8 cellular contexts compared by ENCODE assay signal in genomic region chr3:142578309-142579223, GRCh38.
DNase-seq lines count a peak whose midpoint lies in the region; FAIRE-seq and TF ChIP-seq lines count a peak whose summit lies in the region.

Gene ATR, minus strand, starts transcription at chr3:142578733. Its CDS starts 29 bp downstream, at chr3:142578704.

- peaks cover 4% of the 10 kb centered on the region for H3K36me3 Mint-ChIP-seq in nephron (ENCODE audit: low read depth)
- peaks cover 22% of the 10 kb centered on the region for H3K36me3 Mint-ChIP-seq in stimulated activated naive CD8-positive, alpha-beta T cell treated with anti-CD3 and anti-CD28 coated beads, Interleukin-15, Interleukin-2, amounts not matched to agents 100 ng/mL and 50 ng/mL, for 24 hours (ENCODE audit: low read depth)

- peak within 1 kb of the TSS; percentile 95 for H3K4me3 ChIP-seq in Loucy (ENCODE audit: low read length, poor library complexity, severe bottlenecking)

- H3K36me3 ChIP-seq in Loucy (ENCODE audit: insufficient read depth, low read length): no peaks in the 10 kb centered on the region

- H3K9me3 ChIP-seq in Loucy (ENCODE audit: insufficient read depth, low read depth, low read length): no peaks in the 10 kb centered on the region

- H3K9ac ChIP-seq in Loucy (ENCODE audit: low read depth, low read length, poor library complexity, severe bottlenecking): peak within 1 kb of the TSS; percentile 96

- FAIRE-seq in H54 (lab: Jason Lieb, UNC): peak; percentile 72

- TF ChIP-seq POLR2A in H54 (IDR thresholded peaks at IDR 0.05; ENCODE audit: low read depth, low read length) (peak; percentile 74), Raji (IDR thresholded peaks at IDR 0.05; ENCODE audit: insufficient read depth, low read depth, low read length) (peak; percentile 93)

- peak within 1 kb of the TSS; percentile 97 to 99 (median 98) for H3K4me3 Mint-ChIP-seq in nephron
- H3K4me3 Mint-ChIP-seq in stimulated activated naive CD8-positive, alpha-beta T cell treated with anti-CD3 and anti-CD28 coated beads, Interleukin-15, Interleukin-2, amounts not matched to agents 100 ng/mL and 50 ng/mL, for 24 hours: peak within 1 kb of the TSS; percentile 97

- no peaks in the 10 kb centered on the region for H3K9me3 Mint-ChIP-seq in nephron
- H3K9me3 Mint-ChIP-seq in stimulated activated naive CD8-positive, alpha-beta T cell treated with anti-CD3 and anti-CD28 coated beads, Interleukin-15, Interleukin-2, amounts not matched to agents 100 ng/mL and 50 ng/mL, for 24 hours: no peaks in the 10 kb centered on the region

- DNase-seq in EL (peak; percentile 97), H54 (ENCODE audit: insufficient read length, low spot score) (peak; percentile 84), fibroblast of peridontal ligament (ENCODE audit: extremely low read depth) (peak; percentile 93)
- DNase-seq in activated T-helper 9 cell treated with anti-CD3 and anti-CD28 coated beads, Interleukin-2, amount 50 U/mL, for 16 hours (ENCODE audit: low read depth): peak; percentile 94

- H3K27me3 Mint-ChIP-seq in nephron (ENCODE audit: low read depth): no peaks in the 10 kb centered on the region
- H3K27me3 Mint-ChIP-seq in stimulated activated naive CD8-positive, alpha-beta T cell treated with anti-CD3 and anti-CD28 coated beads, Interleukin-15, Interleukin-2, amounts not matched to agents 100 ng/mL and 50 ng/mL, for 24 hours: peaks cover 6% of the 10 kb centered on the region

- H3F3A ChIP-seq in Loucy (ENCODE audit: low read depth): no peaks in the 10 kb centered on the region

- no peaks in the 10 kb centered on the region for H3K9me2 ChIP-seq in Loucy (replicated peaks; ENCODE audit: low read depth, low read length)

- H2AFZ ChIP-seq in Loucy (ENCODE audit: low read length): peak within 1 kb of the TSS; percentile 96

- H3K4me2 ChIP-seq in Loucy (ENCODE audit: low read depth, low read length, poor library complexity, severe bottlenecking): peak within 1 kb of the TSS; percentile 99

- H3K79me2 ChIP-seq in Loucy (ENCODE audit: insufficient read depth, low read length): peaks cover 41% of the 10 kb centered on the region

- peak within 1 kb of the TSS; percentile 94 to 96 (median 95) for H3K27ac Mint-ChIP-seq in nephron
- H3K27ac Mint-ChIP-seq in stimulated activated naive CD8-positive, alpha-beta T cell treated with anti-CD3 and anti-CD28 coated beads, Interleukin-15, Interleukin-2, amounts not matched to agents 100 ng/mL and 50 ng/mL, for 24 hours: peak within 1 kb of the TSS; percentile 94

- H3K4me1 Mint-ChIP-seq in nephron: peaks cover 30% of the 10 kb centered on the region
- peaks cover 51% of the 10 kb centered on the region for H3K4me1 Mint-ChIP-seq in stimulated activated naive CD8-positive, alpha-beta T cell treated with anti-CD3 and anti-CD28 coated beads, Interleukin-15, Interleukin-2, amounts not matched to agents 100 ng/mL and 50 ng/mL, for 24 hours (ENCODE audit: low read depth)

- peaks cover 20% of the 10 kb centered on the region for H4K20me1 ChIP-seq in Loucy (ENCODE audit: insufficient read depth, low read length, poor library complexity, severe bottlenecking)

- TF ChIP-seq CTCF in Loucy (conservative IDR thresholded peaks at IDR 0.05; ENCODE audit: low read length): no peak
- no peak for TF ChIP-seq CTCF in nephron (IDR thresholded peaks at IDR 0.05; ENCODE audit: unreplicated experiment in 3 of 3)

- peaks cover 35% of the 10 kb centered on the region for H3K4me1 ChIP-seq in Loucy (ENCODE audit: insufficient read depth, low read length, poor library complexity, severe bottlenecking)

- H3K27me3 ChIP-seq in Loucy (ENCODE audit: insufficient read depth, low read length, poor library complexity, severe bottlenecking): no peaks in the 10 kb centered on the region

Comparison
In these comparisons a context has a peak if more than half of its experiments do, and no peak if none do; other contexts are left out.
1. Peak in every context shown above with its lines: DNase-seq and H3K4me3 ChIP-seq.